29 cellular contexts compared by ENCODE assay signal in the genomic region with DNA sequence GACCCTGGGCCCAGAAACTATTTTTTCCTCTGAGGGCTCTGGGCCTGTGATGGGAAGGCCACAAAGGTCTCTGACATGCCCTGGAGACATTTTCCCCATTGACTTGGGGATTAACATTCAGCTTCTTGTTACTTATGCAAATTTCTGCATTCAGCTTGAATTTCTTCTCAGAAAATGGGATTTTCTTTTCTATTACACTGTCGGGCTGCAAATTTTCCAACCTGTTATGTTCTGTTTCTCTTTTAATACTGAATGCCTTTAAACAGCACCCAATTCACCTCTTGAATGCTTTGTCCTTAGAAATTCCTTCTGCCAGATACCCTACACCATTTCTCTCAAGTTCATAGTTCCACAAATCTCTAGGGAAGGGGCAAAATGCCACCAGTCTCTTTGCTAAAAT.
"Had no signal": no experiment of that assay in that cellular context is flagged by ENCODE, and none has a peak within 500 bp of the region (broad histone marks: within the 10 kb centered on the region; RNA-seq: fewer than 3 reads in every experiment).

No MANE protein-coding gene starts in this region.

- H3K4me3 ChIP-seq: adrenal gland, ascending aorta, body of pancreas, breast epithelium, cardiac muscle cell had no signal

- H3K27me3 ChIP-seq: adrenal gland, ascending aorta, body of pancreas, brain microvascular endothelial cell, breast epithelium, cardiac muscle cell had no signal

- DNase-seq: activated effector memory CD4-positive, alpha-beta T cell treated with anti-CD3 and anti-CD28 coated beads, Interleukin-2, amount 50 U/mL, for 16 hours; activated effector memory CD4-positive, alpha-beta T cell treated with Interleukin-2 at 50 U/mL for 16 hours; activated gamma-delta T cell; activated gamma-delta T cell treated with Interleukin-2 at 50 U/mL for 16 hours; activated naive CD4-positive, alpha-beta T cell; activated naive CD4-positive, alpha-beta T cell treated with anti-CD3 and anti-CD28 coated beads for 36 hours; activated naive CD4-positive, alpha-beta T cell treated with anti-CD3 and anti-CD28 coated beads, Interleukin-2, amount 10 ng/mL, durations not matched to agents 7 days and 5 days; activated naive CD4-positive, alpha-beta T cell treated with anti-CD3 and anti-CD28 coated beads, Interleukin-2, amount 50 U/mL, for 16 hours; activated naive CD4-positive, alpha-beta T cell treated with Interleukin-2 at 50 U/mL for 16 hours; activated naive CD8-positive, alpha-beta T cell treated with anti-CD3 and anti-CD28 coated beads for 36 hours; activated naive CD8-positive, alpha-beta T cell treated with anti-CD3 and anti-CD28 coated beads, Interleukin-2, amount 10 ng/mL, durations not matched to agents 7 days and 5 days; activated naive CD8-positive, alpha-beta T cell treated with anti-CD3 and anti-CD28 coated beads, Interleukin-2, amount 50 U/mL, for 24 hours; activated T-cell treated with anti-CD3 and anti-CD28 coated beads, Interleukin-2, amount 50 U/mL, for 24 hours; activated T-cell treated with anti-CD3 and anti-CD28 coated beads, Interleukin-2, amount 50 U/mL, for 4 hours; activated T-cell treated with anti-CD3 and anti-CD28 coated beads, Interleukin-2, amount 50 U/mL, for 48 hours; activated T-cell treated with anti-CD3 and anti-CD28 coated beads, Interleukin-2, amount 50 U/mL, for 72 hours; adrenal gland; amniotic stem cell; amygdala; anterior cingulate cortex; aorta; body of pancreas; brain microvascular endothelial cell; caudate nucleus; central memory CD4-positive, alpha-beta T cell; cerebellar nuclear complex had no signal

- H3K4me1 ChIP-seq: adrenal gland, ascending aorta, body of pancreas, breast epithelium had no signal

- H3K36me3 ChIP-seq: adrenal gland, ascending aorta, brain microvascular endothelial cell, breast epithelium, cardiac muscle cell had no signal

- H3K9me3 ChIP-seq: adrenal gland, ascending aorta, body of pancreas, breast epithelium had no signal
